Comparison of ENCODE assay signal across 8 cellular contexts in the genomic region with DNA sequence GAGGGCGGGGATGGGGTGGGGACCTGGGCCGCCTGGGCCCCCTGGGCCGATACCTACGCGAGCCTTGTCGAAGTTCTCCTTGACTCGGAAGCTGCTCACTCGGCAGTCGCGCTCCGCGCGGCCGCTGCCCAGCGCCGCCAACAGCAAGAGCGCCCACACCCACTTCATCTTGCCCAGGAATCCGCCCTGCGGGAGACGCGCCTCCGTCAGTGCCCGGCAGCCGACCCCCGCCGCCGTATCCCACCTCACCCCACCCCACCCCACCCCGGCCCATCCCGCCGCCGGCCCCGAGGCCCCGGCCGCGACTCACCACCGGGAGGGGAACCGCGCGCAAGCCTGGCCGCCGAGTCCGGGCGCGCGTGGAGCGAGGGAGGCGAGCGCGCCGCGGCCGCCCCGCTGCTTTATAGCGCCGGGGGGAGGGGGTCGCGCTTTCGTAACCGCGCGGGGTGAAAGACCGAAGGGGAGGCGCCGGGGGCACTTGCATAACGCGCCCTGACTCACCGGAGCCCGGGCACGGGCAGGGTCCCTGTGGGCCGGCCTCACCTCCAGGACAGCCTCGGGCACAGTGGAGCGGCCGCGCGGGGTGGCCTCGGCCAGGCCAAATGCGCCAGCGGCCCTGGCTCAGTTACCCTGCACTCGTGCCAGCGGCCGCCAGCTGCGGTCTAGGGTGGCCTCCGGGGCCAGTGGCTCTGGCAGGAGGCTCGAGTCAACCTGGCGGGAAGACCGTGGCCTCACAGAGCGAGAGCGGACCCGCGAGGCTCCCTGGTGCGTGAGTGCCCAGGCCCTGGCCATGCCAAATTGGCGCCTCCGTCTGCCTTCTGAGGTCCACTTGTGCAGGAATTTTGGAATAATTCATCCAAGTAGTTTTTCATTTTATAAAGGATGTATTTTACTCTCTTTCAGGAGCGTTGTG. TPM values are rescaled to one million over a fixed set of nuclear protein-coding genes. Genes with fewer than 3 reads are reported as not detected.
DNase-seq lines count a peak whose midpoint lies in the region; ATAC-seq and TF ChIP-seq lines count a peak whose summit lies in the region.

RBP4 (minus strand) TSS at position 375 of the 913 bp plus-strand sequence; CDS start at position 168, 207 bp downstream.

- TF ChIP-seq CTCF in H9 (conservative IDR thresholded peaks at IDR 0.05) (no peak), body of pancreas (IDR thresholded peaks at IDR 0.05) (no peak)

- H3K27ac ChIP-seq in H9 (ENCODE audit: insufficient read length, low read depth, low read length) = no peak within 1 kb of the TSS
- no peak within 1 kb of the TSS for H3K27ac ChIP-seq in body of pancreas
- H3K27ac ChIP-seq in iPS-18a (ENCODE audit: low read length) = no peak within 1 kb of the TSS

- H3K36me3 Mint-ChIP-seq in H9 (ENCODE audit: insufficient read depth in 1 of 3, low read depth in 3 of 3) = no peaks in the 10 kb centered on the region; a peak in 1 of 7 replicates

- WGBS in H9 (ENCODE audit: extremely low coverage, insufficient read length, low lambda C conversion rate) = no CpG with 5 or more reads among the region's 94 CpGs
- 2 to 6% methylated on average over 12 to 67 of the region's 94 CpGs for WGBS in body of pancreas, 2 donors

- H3K9ac ChIP-seq in H9 (ENCODE audit: extremely low read depth, insufficient read length, low read length) (no peak within 1 kb of the TSS), iPS-18a (ENCODE audit: low read length) (no peak within 1 kb of the TSS)

- no peaks in the 10 kb centered on the region for H3K79me2 ChIP-seq in H9 (ENCODE audit: insufficient read depth, low read length)

- H2BK5ac ChIP-seq in H9 (ENCODE audit: insufficient read length, low read length) = no peak within 1 kb of the TSS

- H3K27me3 ChIP-seq in H9 (ENCODE audit: insufficient read depth, low read length) (peaks cover 24% of the 10 kb centered on the region), body of pancreas (peaks cover 0 to 6% of the 10 kb centered on the region in 2 donors), iPS-18a (ENCODE audit: control insufficient read depth, insufficient read depth, low read length) (peaks cover 55% of the 10 kb centered on the region)

- H2BK12ac ChIP-seq in H9 (ENCODE audit: insufficient read length, low read depth, low read length) = no peak within 1 kb of the TSS

- no peak within 1 kb of the TSS for H2AK5ac ChIP-seq in H9 (ENCODE audit: insufficient read length, low read length)

- H4K8ac ChIP-seq in H9 (replicated peaks; ENCODE audit: insufficient read length, low read depth, low read length) = no peak within 1 kb of the TSS

- H3K23ac ChIP-seq in H9 (ENCODE audit: insufficient read length, low read depth, low read length) = no peak within 1 kb of the TSS

- no peak within 1 kb of the TSS for H3K18ac ChIP-seq in H9 (ENCODE audit: insufficient read length, low read depth, low read length)

- no peak within 1 kb of the TSS for H3K4me3 ChIP-seq in body of pancreas
- H3K4me3 ChIP-seq in iPS-18a (ENCODE audit: low read length) = peak within 1 kb of the TSS; percentile 56
- H3K4me3 ChIP-seq in skeletal muscle cell (ENCODE audit: low read depth, low read length) = peak within 1 kb of the TSS; percentile 41

- no peak within 1 kb of the TSS for H3T11ph ChIP-seq in H9 (ENCODE audit: low read length)

- no peak within 1 kb of the TSS for H2BK120ac ChIP-seq in H9 (ENCODE audit: low read depth, low read length, poor library complexity, severe bottlenecking)

- peaks cover 7% of the 10 kb centered on the region for H3K23me2 ChIP-seq in H9 (ENCODE audit: insufficient read length, low read depth, low read length, poor library complexity, severe bottlenecking)

- H3K56ac ChIP-seq in H9 (ENCODE audit: insufficient read length, low read depth, low read length) = no peak within 1 kb of the TSS

- no peak within 1 kb of the TSS for H2BK15ac ChIP-seq in H9 (ENCODE audit: low read depth, low read length)

- H3K79me1 ChIP-seq in H9 (ENCODE audit: insufficient read depth, low read depth, low read length, poor library complexity, severe bottlenecking) = no peaks in the 10 kb centered on the region

- H3K4me1 Mint-ChIP-seq in H9 = peaks cover 14 to 15% of the 10 kb centered on the region in 2 experiments

- no peaks in the 10 kb centered on the region for H3K9me3 ChIP-seq in H9 (ENCODE audit: control insufficient read depth, low read depth, low read length)
- H3K9me3 ChIP-seq in body of pancreas = no peaks in the 10 kb centered on the region
- no peaks in the 10 kb centered on the region for H3K9me3 ChIP-seq in iPS-18a (ENCODE audit: control insufficient read depth, low read depth, low read length)

- H4K5ac ChIP-seq in H9 (ENCODE audit: insufficient read length, low read depth, low read length) = no peak within 1 kb of the TSS

- H3K4ac ChIP-seq in H9 (ENCODE audit: low read depth, low read length) = no peak within 1 kb of the TSS

- no peaks in the 10 kb centered on the region for H3K9me3 Mint-ChIP-seq in H9

- H3K27ac Mint-ChIP-seq in H9 = no peak within 1 kb of the TSS

- ATAC-seq in body of pancreas (peak; percentile 53), GM18519 (IDR thresholded peaks at IDR 0.05; ENCODE audit: low FRiP score, unreplicated experiment) (no peak)

- H2AFZ ChIP-seq in H9 (ENCODE audit: low read length) = no peak within 1 kb of the TSS

- peak within 1 kb of the TSS; percentile 71 for H3K4me2 ChIP-seq in H9 (ENCODE audit: insufficient read depth, insufficient read length, low read length)

- H3K27me3 Mint-ChIP-seq in H9 (ENCODE audit: low read depth) = peaks cover 78% of the 10 kb centered on the region

- no peak within 1 kb of the TSS for H4K91ac ChIP-seq in H9 (ENCODE audit: insufficient read length, low read depth, low read length)

- H3K4me3 Mint-ChIP-seq in H9 = peak within 1 kb of the TSS; percentile 65 to 82

- H3K4me1 ChIP-seq in H9 (ENCODE audit: insufficient read depth, low read length) (no peaks in the 10 kb centered on the region), body of pancreas (peaks cover 25% of the 10 kb centered on the region), iPS-18a (ENCODE audit: control insufficient read depth, low read depth, low read length) (peaks cover 4% of the 10 kb centered on the region)

- H2BK20ac ChIP-seq in H9 (ENCODE audit: low read depth, low read length, poor library complexity, severe bottlenecking) = no peak within 1 kb of the TSS

- peak within 1 kb of the TSS; percentile 12; the same call in 1 of the 2 replicates for H3K14ac ChIP-seq in H9 (ENCODE audit: insufficient read depth, low read length)

- intact Hi-C loops in body of pancreas (cut with DNase I) = no loop called here

- no peaks in the 10 kb centered on the region for H3K36me3 ChIP-seq in body of pancreas (replicated peaks in 1 of 2; ENCODE audit: insufficient read depth in 1 of 2, low read depth in 2 of 2)
- no peaks in the 10 kb centered on the region for H3K36me3 ChIP-seq in iPS-18a (ENCODE audit: control insufficient read depth, low read depth, low read length)

- peak in 2 of 3 donors; percentile 8 to 28 for TF ChIP-seq POLR2A in body of pancreas (IDR thresholded peaks at IDR 0.05)

- DNase-seq in H9 = peak; percentile 33
- DNase-seq in body of pancreas = peak in 3 of 4 donors; percentile 27 to 39 (median 34)
- DNase-seq in skeletal muscle cell (ENCODE audit: low read depth) = no peak
- no peak for DNase-seq in activated effector memory CD4-positive, alpha-beta T cell treated with Interleukin-2 at 50 U/mL for 16 hours
- no peak for DNase-seq in activated T-cell treated with anti-CD3 and anti-CD28 coated beads, Interleukin-2, amount 50 U/mL, for 1 hour
- no peak for DNase-seq in stimulated activated CD4-positive, alpha-beta T cell treated with anti-CD3 and anti-CD28 coated beads, Interleukin-12 subunit alpha, Interleukin-12 subunit beta, amount 100 ng/mL, for 4 hours

- H4K20me1 ChIP-seq in H9 (ENCODE audit: control insufficient read depth, insufficient read depth, insufficient read length) = no peaks in the 10 kb centered on the region

RNA-seq across cellular contexts. Expression of gene RBP4, which starts in this region (rescaled TPM):
- total RNA-seq in H9 (2021) (not detected in 2 replicates), body of pancreas (100 to 1,000 TPM in 1 of 2 donors, 10 to 100 TPM in 1; 22.1 to 136 TPM)

Comparison
In these comparisons a context has a peak if more than half of its experiments do, and no peak if none do; other contexts are left out.
1. RNA of gene RBP4 (total RNA-seq): 22.1 to 136 TPM in body of pancreas; not detected in H9; every median in the first group is over 10 times any median in the second.
2. Peak in DNase-seq and H3K4me2 ChIP-seq in H9; RNA of the gene not detected or under 1 TPM.
3. DNase-seq: peak in body of pancreas (3 of 4); none in skeletal muscle cell (single experiment), activated effector memory CD4-positive, alpha-beta T cell treated with Interleukin-2 at 50 U/mL for 16 hours (single experiment), activated T-cell treated with anti-CD3 and anti-CD28 coated beads, Interleukin-2, amount 50 U/mL, for 1 hour (single experiment) and stimulated activated CD4-positive, alpha-beta T cell treated with anti-CD3 and anti-CD28 coated beads, Interleukin-12 subunit alpha, Interleukin-12 subunit beta, amount 100 ng/mL, for 4 hours (single experiment).
4. H3K4me3 ChIP-seq: peak in iPS-18a (single experiment) and skeletal muscle cell (single experiment); none in body of pancreas (0 of 2).